24 cellular contexts compared by ENCODE assay signal in genomic region chr1:20540281-20540680, GRCh38. TPM values are rescaled to one million over a fixed set of nuclear protein-coding genes. Genes with fewer than 3 reads are reported as not detected.
DNase-seq lines count a peak whose midpoint lies in the region; ATAC-seq, FAIRE-seq and TF ChIP-seq lines count a peak whose summit lies in the region.
"Had no signal": no experiment of that assay in that cellular context is flagged by ENCODE, and none has a peak within 500 bp of the region (broad histone marks: within the 10 kb centered on the region; RNA-seq: fewer than 3 reads in every experiment).

No MANE protein-coding gene starts in this region.

- intact Hi-C loops in HepG2 (cut with micrococcal nuclease; ENCODE audit: unreplicated experiment) (no loop called here), upper lobe of right lung (cut with DNase I) (no loop called here)

- H3K4me3 ChIP-seq in fibroblast of mammary gland (ENCODE audit: control insufficient read depth, low read depth, low read length) = no peak overlapping the region
- H3K4me3 ChIP-seq in HepG2 (replicated peaks in 1 of 3; ENCODE audit: insufficient read depth in 1 of 3, low read depth in 2 of 3, low read length in 3 of 3) = no peak overlapping the region
- H3K4me3 ChIP-seq in upper lobe of right lung = no peak overlapping the region
- H3K4me3 ChIP-seq: BLaER1 treated with 17β-estradiol and CSF1 and Interleukin-3, amounts not matched to agents 10 nM and 100 nM had no signal

- POLR2A ChIA-PET in HepG2 (lab: Yijun Ruan, JAX) = no interaction called here

- CTCF ChIA-PET in HepG2 (lab: Yijun Ruan, JAX; ENCODE audit: low intra/inter-chr PET ratio, low total read pairs) = no interaction called here

- H3K27me3 ChIP-seq in HepG2 (ENCODE audit: control insufficient read depth in 1 of 2, insufficient read depth in 2 of 2, low read length in 2 of 2) (peaks cover 3 to 45% of the 10 kb centered on the region in 2 experiments; a peak in 3 of 5 replicates), upper lobe of right lung (peaks cover 34% of the 10 kb centered on the region)
- H3K27me3 ChIP-seq: BLaER1 treated with 17β-estradiol and CSF1 and Interleukin-3, amounts not matched to agents 10 nM and 100 nM had no signal

- H3K36me3 ChIP-seq in HepG2 (replicated peaks in 1 of 2; ENCODE audit: control insufficient read depth in 1 of 2, insufficient read depth in 2 of 2, low read length in 2 of 2) = no peaks in the 10 kb centered on the region
- no peaks in the 10 kb centered on the region for H3K36me3 ChIP-seq in upper lobe of right lung
- H3K36me3 ChIP-seq: BLaER1 treated with 17β-estradiol and CSF1 and Interleukin-3, amounts not matched to agents 10 nM and 100 nM had no signal

- no peak overlapping the region for H3K27ac Mint-ChIP-seq in HFFc6
- H3K27ac Mint-ChIP-seq: CD4-positive, alpha-beta memory T cell; IgD-negative memory B cell had no signal

- no peak for TF ChIP-seq RAD21 in HepG2 (CRISPR knock-in tag; IDR thresholded peaks at IDR 0.05)

- no peaks in the 10 kb centered on the region for H3K36me3 Mint-ChIP-seq in HFFc6 (ENCODE audit: low read depth)
- H3K36me3 Mint-ChIP-seq: CD4-positive, alpha-beta memory T cell had no signal

- H4K20me1 ChIP-seq in HepG2 (ENCODE audit: insufficient read depth, low read length) = no peaks in the 10 kb centered on the region
- H4K20me1 ChIP-seq: BLaER1 treated with 17β-estradiol and CSF1 and Interleukin-3, amounts not matched to agents 10 nM and 100 nM had no signal

- H3K4me2 ChIP-seq in HepG2 (ENCODE audit: low read depth, low read length) = no peak overlapping the region
- H3K4me2 ChIP-seq: BLaER1 treated with 17β-estradiol and CSF1 and Interleukin-3, amounts not matched to agents 10 nM and 100 nM had no signal

- FAIRE-seq in HepG2 (lab: Jason Lieb, UNC) = no peak
- FAIRE-seq: GM18507, GM19239, H54, HTR-8/SVneo had no signal

- DNase-seq in HFFc6 = peak; percentile 11
- DNase-seq in fibroblast of mammary gland (ENCODE audit: low read depth) = peak; percentile 82
- peak; percentile 40 for DNase-seq in stromal cell of bone marrow (ENCODE audit: low read depth)
- DNase-seq in activated gamma-delta T cell (lab: John Stamatoyannopoulos, UW) = no peak
- no peak for DNase-seq in HepG2 (ENCODE audit: low spot score)
- no peak for DNase-seq in upper lobe of right lung
- DNase-seq in stimulated activated naive CD8-positive, alpha-beta T cell treated with anti-CD3 and anti-CD28 coated beads, Interleukin-15, Interleukin-2, amounts not matched to agents 100 U/mL and 50 U/mL, for 24 hours = no peak
- DNase-seq: Caco-2; CD4-positive, alpha-beta memory T cell; DND-41; GDM1; NCI-H1417 treated with DMSO at 0.1 percent for 48 hours; NCI-H187; NCI-H446 treated with DMSO at 0.1 percent for 48 hours; NCI-H526 treated with DMSO at 0.1 percent for 48 hours; RPMI8226; SHP77 had no signal

- TF ChIP-seq EP300 in HepG2 (IDR thresholded peaks at IDR 0.05; ENCODE audit: low read depth in 2 of 2, low read length in 2 of 2) (no peak), HepG2 (CRISPR knock-in tag; IDR thresholded peaks at IDR 0.05; ENCODE audit: borderline replicate concordance) (no peak)

- H3K9me3 ChIP-seq in HepG2 (ENCODE audit: low read length) = no peaks in the 10 kb centered on the region
- no peaks in the 10 kb centered on the region for H3K9me3 ChIP-seq in upper lobe of right lung
- H3K9me3 ChIP-seq: BLaER1 treated with 17β-estradiol and CSF1 and Interleukin-3, amounts not matched to agents 10 nM and 100 nM; Caco-2 had no signal

- no TSS peak for BruUV-seq in HepG2 (replicated peaks; lab: Mats Ljungman, UMichigan)

- peaks cover 43% of the 10 kb centered on the region for H3K27me3 Mint-ChIP-seq in HFFc6 (ENCODE audit: insufficient read depth)

- no peak overlapping the region for H3K4me3 Mint-ChIP-seq in HFFc6
- H3K4me3 Mint-ChIP-seq: CD4-positive, alpha-beta memory T cell; IgD-negative memory B cell had no signal

- no peak for TF ChIP-seq POLR2A in HepG2 (IDR thresholded peaks at IDR 0.05; ENCODE audit: insufficient read depth in 1 of 2, low read depth in 2 of 2, low read length in 2 of 2)

- H3K4me1 ChIP-seq in HepG2 (ENCODE audit: insufficient read depth, low read length) (peaks cover 17% of the 10 kb centered on the region), upper lobe of right lung (no peaks in the 10 kb centered on the region)
- H3K4me1 ChIP-seq: BLaER1 treated with 17β-estradiol and CSF1 and Interleukin-3, amounts not matched to agents 10 nM and 100 nM had no signal

- in situ Hi-C loops in HepG2 (cut with HindIII; ENCODE audit: extremely low pct_ligation_motif_present, low pct_unique_long_range_greater_than_20kb) = no loop called here

- H2AFZ ChIP-seq in HepG2 (ENCODE audit: low read length) = no peak overlapping the region

- H3K4me1 Mint-ChIP-seq in HFFc6 (ENCODE audit: low read depth) = no peaks in the 10 kb centered on the region
- H3K4me1 Mint-ChIP-seq: CD4-positive, alpha-beta memory T cell; IgD-negative memory B cell had no signal

- H3K27ac ChIP-seq in VCaP (peak overlapping the region; percentile 73), HepG2 (ENCODE audit: extremely low read length, insufficient read depth, low read length) (no peak overlapping the region), upper lobe of right lung (no peak overlapping the region)
- H3K27ac ChIP-seq: BLaER1 treated with 17β-estradiol and CSF1 and Interleukin-3, amounts not matched to agents 10 nM and 100 nM had no signal

- TF ChIP-seq CTCF in HFFc6 (IDR thresholded peaks at IDR 0.05) = no peak
- no peak for TF ChIP-seq CTCF in VCaP (conservative IDR thresholded peaks at IDR 0.05)
- TF ChIP-seq CTCF in fibroblast of mammary gland (conservative IDR thresholded peaks at IDR 0.05; ENCODE audit: control insufficient read depth, insufficient read depth, low read depth, low read length) = no peak
- no peak for TF ChIP-seq CTCF in HepG2 (CRISPR knock-in tag; IDR thresholded peaks at IDR 0.05)
- no peak for TF ChIP-seq CTCF in upper lobe of right lung (IDR thresholded peaks at IDR 0.05)

- ATAC-seq in HepG2 = no peak
- no peak for ATAC-seq in upper lobe of right lung
- ATAC-seq in stimulated activated naive CD8-positive, alpha-beta T cell treated with anti-CD3 and anti-CD28 coated beads, Interleukin-15, Interleukin-2, amounts not matched to agents 100 U/mL and 50 U/mL, for 24 hours = no peak

- no peaks in the 10 kb centered on the region for H3K79me2 ChIP-seq in HepG2 (ENCODE audit: insufficient read depth, low read length)

- 83% methylated on average over 1 of the region's 1 CpG for WGBS in HepG2 (ENCODE audit: low lambda C conversion rate)

- no peak overlapping the region for H3K9ac ChIP-seq in HepG2 (ENCODE audit: insufficient read depth, low read depth, low read length)
- H3K9ac ChIP-seq: BLaER1 treated with 17β-estradiol and CSF1 and Interleukin-3, amounts not matched to agents 10 nM and 100 nM had no signal

- no peaks in the 10 kb centered on the region for H3K9me3 Mint-ChIP-seq in HFFc6
- H3K9me3 Mint-ChIP-seq: CD4-positive, alpha-beta memory T cell; IgD-negative memory B cell had no signal

RNA-seq across cellular contexts. Expression of gene FAM43B, which starts 12.1 kb away (rescaled TPM):
- under 1 TPM in 1 of 6 experiments, not detected in 5; 0.07 TPM for total RNA-seq in HFFc6 (2021; fragmentation: NEBNext Ultra II Directional; extraction: Animal tissue kit (Norgen Biotek cat#: 25700))
- 3.2 and 3.7 TPM in 2 replicates for total RNA-seq in HepG2 (2016; rRNA removed; fragmentation: Illumina TruSeq; extraction: Trizol)
- 1.1 TPM in 2 replicates for total RNA-seq in HepG2 (2016; cell fraction: cytosol; rRNA removed; fragmentation: Illumina TruSeq; extraction: Trizol; ENCODE audit: low read depth)
- total RNA-seq in HepG2 (2016; cell fraction: insoluble cytoplasmic fraction; rRNA removed; fragmentation: Illumina TruSeq; extraction: Trizol) = 2.7 and 3.7 TPM in 2 replicates
- total RNA-seq in HepG2 (2016; cell fraction: membrane; rRNA removed; fragmentation: Illumina TruSeq; extraction: Trizol) = 2.0 and 2.1 TPM in 2 replicates
- total RNA-seq in HepG2 (2016; cell fraction: nucleus; rRNA removed; fragmentation: Illumina TruSeq; extraction: Trizol) = 2.1 and 2.2 TPM in 2 replicates
- 0.63 and 0.80 TPM in 2 replicates for polyA plus RNA-seq in HepG2 (2011; rRNA removed)
- 0.45 and 0.85 TPM in 2 replicates for polyA plus RNA-seq in HepG2 (2011; cell fraction: cytosol; rRNA removed)
- polyA plus RNA-seq in HepG2 (2011; cell fraction: nucleus; rRNA removed) = 2.0 and 2.2 TPM in 2 replicates
- polyA plus RNA-seq in HepG2 (2012) = 1.4 and 1.7 TPM in 2 replicates
- 0.42 and 0.66 TPM in 2 replicates for polyA plus RNA-seq in HepG2 (2016; cell fraction: cytosol; fragmentation: Illumina TruSeq; extraction: Trizol; ENCODE audit: low read depth)
- 4.4 and 6.4 TPM in 2 replicates for polyA plus RNA-seq in HepG2 (2016; cell fraction: insoluble cytoplasmic fraction; fragmentation: Illumina TruSeq; extraction: Trizol; ENCODE audit: low read depth)
- polyA plus RNA-seq in HepG2 (2016; cell fraction: membrane; fragmentation: Illumina TruSeq; extraction: Trizol; ENCODE audit: low read depth) = 1.0 and 1.4 TPM in 2 replicates
- polyA plus RNA-seq in HepG2 (2016; cell fraction: nucleus; fragmentation: Illumina TruSeq; extraction: Trizol; ENCODE audit: insufficient read depth, low read depth) = 4.9 and 5.8 TPM in 2 replicates
- 2.0 TPM in 1 of 2 replicates, not detected in the other for polyA minus RNA-seq in HepG2 (2011; rRNA and poly(A)+ RNA removed; ENCODE audit: low replicate concordance)
- polyA minus RNA-seq in HepG2 (2011; cell fraction: cytosol; rRNA and poly(A)+ RNA removed) = 1.8 and 2.3 TPM in 2 replicates
- polyA minus RNA-seq in HepG2 (2011; cell fraction: nucleus; rRNA and poly(A)+ RNA removed) = 1.4 and 2.2 TPM in 2 replicates
- 0.20 TPM for total RNA-seq in upper lobe of right lung
- total RNA-seq: CD4-positive, alpha-beta memory T cell had no signal
- polyA plus RNA-seq: CD4-positive, alpha-beta memory T cell; IgD-negative memory B cell had no signal

RNA-seq across cellular contexts. Expression of gene MUL1, which starts 32.3 kb away (rescaled TPM):
- 10 to 100 TPM; 26.9 to 36.4 (median 27.8) TPM for total RNA-seq in HFFc6 (2021; fragmentation: NEBNext Ultra II Directional; extraction: Animal tissue kit (Norgen Biotek cat#: 25700))
- total RNA-seq in HepG2 (2016; rRNA removed; fragmentation: Illumina TruSeq; extraction: Trizol) = 13.5 and 26.5 TPM in 2 replicates
- total RNA-seq in HepG2 (2016; cell fraction: cytosol; rRNA removed; fragmentation: Illumina TruSeq; extraction: Trizol; ENCODE audit: low read depth) = 3.2 TPM in 2 replicates
- total RNA-seq in HepG2 (2016; cell fraction: insoluble cytoplasmic fraction; rRNA removed; fragmentation: Illumina TruSeq; extraction: Trizol) = 14.3 and 26.3 TPM in 2 replicates
- 8.5 and 8.6 TPM in 2 replicates for total RNA-seq in HepG2 (2016; cell fraction: membrane; rRNA removed; fragmentation: Illumina TruSeq; extraction: Trizol)
- total RNA-seq in HepG2 (2016; cell fraction: nucleus; rRNA removed; fragmentation: Illumina TruSeq; extraction: Trizol) = 23.1 and 27.3 TPM in 2 replicates
- 21.5 and 27.5 TPM in 2 replicates for polyA plus RNA-seq in HepG2 (2011; rRNA removed)
- polyA plus RNA-seq in HepG2 (2011; cell fraction: cytosol; rRNA removed) = 23.9 and 24.3 TPM in 2 replicates
- polyA plus RNA-seq in HepG2 (2011; cell fraction: nucleus; rRNA removed) = 10.0 and 11.8 TPM in 2 replicates
- polyA plus RNA-seq in HepG2 (2012) = 14.9 and 20.0 TPM in 2 replicates
- polyA plus RNA-seq in HepG2 (2016; cell fraction: cytosol; fragmentation: Illumina TruSeq; extraction: Trizol; ENCODE audit: low read depth) = 2.4 and 2.6 TPM in 2 replicates
- 11.3 and 11.9 TPM in 2 replicates for polyA plus RNA-seq in HepG2 (2016; cell fraction: insoluble cytoplasmic fraction; fragmentation: Illumina TruSeq; extraction: Trizol; ENCODE audit: low read depth)
- polyA plus RNA-seq in HepG2 (2016; cell fraction: membrane; fragmentation: Illumina TruSeq; extraction: Trizol; ENCODE audit: low read depth) = 4.4 and 5.3 TPM in 2 replicates
- polyA plus RNA-seq in HepG2 (2016; cell fraction: nucleus; fragmentation: Illumina TruSeq; extraction: Trizol; ENCODE audit: insufficient read depth, low read depth) = 30.1 and 33.2 TPM in 2 replicates
- 40.2 and 48.7 TPM in 2 replicates for polyA minus RNA-seq in HepG2 (2011; rRNA and poly(A)+ RNA removed; ENCODE audit: low replicate concordance)
- polyA minus RNA-seq in HepG2 (2011; cell fraction: cytosol; rRNA and poly(A)+ RNA removed) = 14.6 and 15.2 TPM in 2 replicates
- 14.5 TPM in 2 replicates for polyA minus RNA-seq in HepG2 (2011; cell fraction: nucleus; rRNA and poly(A)+ RNA removed)
- 34.5 TPM for total RNA-seq in upper lobe of right lung

RNA-seq across cellular contexts. Expression of gene CDA, which starts 48.6 kb away (rescaled TPM):
- 10 to 100 TPM in 4 of 6 experiments, 1 to 10 TPM in 2; 6.7 to 15.4 (median 13.3) TPM for total RNA-seq in HFFc6 (2021; fragmentation: NEBNext Ultra II Directional; extraction: Animal tissue kit (Norgen Biotek cat#: 25700))
- total RNA-seq in HepG2 (2016; rRNA removed; fragmentation: Illumina TruSeq; extraction: Trizol) = 0.66 and 0.72 TPM in 2 replicates
- total RNA-seq in HepG2 (2016; cell fraction: cytosol; rRNA removed; fragmentation: Illumina TruSeq; extraction: Trizol; ENCODE audit: low read depth) = 0.40 and 0.62 TPM in 2 replicates
- total RNA-seq in HepG2 (2016; cell fraction: insoluble cytoplasmic fraction; rRNA removed; fragmentation: Illumina TruSeq; extraction: Trizol) = 0.26 and 0.98 TPM in 2 replicates
- 0.71 and 1.00 TPM in 2 replicates for total RNA-seq in HepG2 (2016; cell fraction: membrane; rRNA removed; fragmentation: Illumina TruSeq; extraction: Trizol)
- total RNA-seq in HepG2 (2016; cell fraction: nucleus; rRNA removed; fragmentation: Illumina TruSeq; extraction: Trizol) = not detected in 2 replicates
- polyA plus RNA-seq in HepG2 (2011; rRNA removed) = 2.1 and 5.2 TPM in 2 replicates
- polyA plus RNA-seq in HepG2 (2011; cell fraction: cytosol; rRNA removed) = 5.2 and 6.4 TPM in 2 replicates
- polyA plus RNA-seq in HepG2 (2011; cell fraction: nucleus; rRNA removed) = 1.3 and 1.6 TPM in 2 replicates
- polyA plus RNA-seq in HepG2 (2012) = 4.3 and 8.5 TPM in 2 replicates
- polyA plus RNA-seq in HepG2 (2016; cell fraction: cytosol; fragmentation: Illumina TruSeq; extraction: Trizol; ENCODE audit: low read depth) = 2.2 and 2.3 TPM in 2 replicates
- polyA plus RNA-seq in HepG2 (2016; cell fraction: insoluble cytoplasmic fraction; fragmentation: Illumina TruSeq; extraction: Trizol; ENCODE audit: low read depth) = 1.2 and 1.3 TPM in 2 replicates
- 2.1 TPM in 2 replicates for polyA plus RNA-seq in HepG2 (2016; cell fraction: membrane; fragmentation: Illumina TruSeq; extraction: Trizol; ENCODE audit: low read depth)
- polyA plus RNA-seq in HepG2 (2016; cell fraction: nucleus; fragmentation: Illumina TruSeq; extraction: Trizol; ENCODE audit: insufficient read depth, low read depth) = 0.87 and 0.89 TPM in 2 replicates
- polyA minus RNA-seq in HepG2 (2011; rRNA and poly(A)+ RNA removed; ENCODE audit: low replicate concordance) = 2.3 and 70.1 TPM in 2 replicates
- 1.9 and 6.0 TPM in 2 replicates for polyA minus RNA-seq in HepG2 (2011; cell fraction: cytosol; rRNA and poly(A)+ RNA removed)
- polyA minus RNA-seq in HepG2 (2011; cell fraction: nucleus; rRNA and poly(A)+ RNA removed) = 0.64 TPM in 1 of 2 replicates, not detected in the other
- 8.8 TPM for total RNA-seq in upper lobe of right lung
- total RNA-seq: CD4-positive, alpha-beta memory T cell had no signal
- polyA plus RNA-seq: CD4-positive, alpha-beta memory T cell had no signal

RNA-seq across cellular contexts. Expression of gene CAMK2N1, which starts 54.3 kb away (rescaled TPM):
- total RNA-seq in HFFc6 (2021; fragmentation: NEBNext Ultra II Directional; extraction: Animal tissue kit (Norgen Biotek cat#: 25700)) = 10 to 100 TPM; 40.3 to 57.8 (median 42.6) TPM
- 38.6 and 44.3 TPM in 2 replicates for total RNA-seq in HepG2 (2016; rRNA removed; fragmentation: Illumina TruSeq; extraction: Trizol)
- 53.6 and 65.2 TPM in 2 replicates for total RNA-seq in HepG2 (2016; cell fraction: cytosol; rRNA removed; fragmentation: Illumina TruSeq; extraction: Trizol; ENCODE audit: low read depth)
- total RNA-seq in HepG2 (2016; cell fraction: insoluble cytoplasmic fraction; rRNA removed; fragmentation: Illumina TruSeq; extraction: Trizol) = 39.6 and 42.8 TPM in 2 replicates
- total RNA-seq in HepG2 (2016; cell fraction: membrane; rRNA removed; fragmentation: Illumina TruSeq; extraction: Trizol) = 110 and 117 TPM in 2 replicates
- total RNA-seq in HepG2 (2016; cell fraction: nucleus; rRNA removed; fragmentation: Illumina TruSeq; extraction: Trizol) = 21.4 and 29.3 TPM in 2 replicates
- 32.7 and 38.0 TPM in 2 replicates for polyA plus RNA-seq in HepG2 (2011; rRNA removed)
- polyA plus RNA-seq in HepG2 (2011; cell fraction: cytosol; rRNA removed) = 27.0 and 40.8 TPM in 2 replicates
- polyA plus RNA-seq in HepG2 (2011; cell fraction: nucleus; rRNA removed) = 23.2 and 28.1 TPM in 2 replicates
- polyA plus RNA-seq in HepG2 (2012) = 108 and 112 TPM in 2 replicates
- polyA plus RNA-seq in HepG2 (2016; cell fraction: cytosol; fragmentation: Illumina TruSeq; extraction: Trizol; ENCODE audit: low read depth) = 238 and 250 TPM in 2 replicates
- polyA plus RNA-seq in HepG2 (2016; cell fraction: insoluble cytoplasmic fraction; fragmentation: Illumina TruSeq; extraction: Trizol; ENCODE audit: low read depth) = 120 and 152 TPM in 2 replicates
- polyA plus RNA-seq in HepG2 (2016; cell fraction: membrane; fragmentation: Illumina TruSeq; extraction: Trizol; ENCODE audit: low read depth) = 340 and 368 TPM in 2 replicates
- 110 and 112 TPM in 2 replicates for polyA plus RNA-seq in HepG2 (2016; cell fraction: nucleus; fragmentation: Illumina TruSeq; extraction: Trizol; ENCODE audit: insufficient read depth, low read depth)
- polyA minus RNA-seq in HepG2 (2011; rRNA and poly(A)+ RNA removed; ENCODE audit: low replicate concordance) = 0.12 and 20.9 TPM in 2 replicates
- 34.7 and 39.2 TPM in 2 replicates for polyA minus RNA-seq in HepG2 (2011; cell fraction: cytosol; rRNA and poly(A)+ RNA removed)
- 19.4 and 21.5 TPM in 2 replicates for polyA minus RNA-seq in HepG2 (2011; cell fraction: nucleus; rRNA and poly(A)+ RNA removed)
- 73.6 TPM for total RNA-seq in upper lobe of right lung

Comparison
In these comparisons a context has a peak if more than half of its experiments do, and no peak if none do; other contexts are left out.
1. DNase-seq: peak in HFFc6 (single experiment), fibroblast of mammary gland (single experiment) and stromal cell of bone marrow (single experiment); none in activated gamma-delta T cell (single experiment), HepG2 (single experiment), upper lobe of right lung (single experiment) and stimulated activated naive CD8-positive, alpha-beta T cell treated with anti-CD3 and anti-CD28 coated beads, Interleukin-15, Interleukin-2, amounts not matched to agents 100 U/mL and 50 U/mL, for 24 hours (single experiment).